In genomic region chr3:116947148-116947547, GRCh38 we compare ENCODE assay signal across 20 cellular contexts.
"Had no signal": no experiment of that assay in that cellular context is flagged by ENCODE, and none has a peak within 500 bp of the region (broad histone marks: within the 10 kb centered on the region; RNA-seq: fewer than 3 reads in every experiment).

No MANE protein-coding gene starts in this region.

- H3K4me3 ChIP-seq: dorsolateral prefrontal cortex, gastrocnemius medialis, lung, mucosa of descending colon, neural progenitor cell, prostate gland, sigmoid colon, stomach, thyroid gland, vagina had no signal

- DNase-seq: dorsolateral prefrontal cortex; effector CD4-positive, alpha-beta T cell; gastrocnemius medialis; head of caudate nucleus; mucosa of descending colon; naive B cell; right cardiac atrium; sigmoid colon; stimulated activated CD4-positive, alpha-beta T cell treated with anti-CD3 and anti-CD28 coated beads, Interleukin-2, amount 100 ng/mL, for 24 hours; stimulated activated CD4-positive, alpha-beta T cell treated with anti-CD3 and anti-CD28 coated beads, Interleukin-4, amount 100 ng/mL, for 24 hours; stimulated activated naive CD4-positive, alpha-beta T cell treated with Interleukin-2 at 50 U/mL for 16 hours; thyroid gland; trophoblast cell had no signal

- ATAC-seq: gastrocnemius medialis; mucosa of descending colon; natural killer cell treated with Interleukin-12 subunit alpha and Interleukin-12 subunit beta and Interleukin-15 and Interleukin-18, amount 100 ng/mL, for 72 hours; right cardiac atrium; stimulated activated effector memory CD8-positive, alpha-beta T cell treated with anti-CD3 and anti-CD28 coated beads, Interleukin-12 subunit alpha, Interleukin-12 subunit beta, amount 100 ng/mL, for 72 hours had no signal
